1 cellular context compared by ENCODE assay signal in the genomic region with DNA sequence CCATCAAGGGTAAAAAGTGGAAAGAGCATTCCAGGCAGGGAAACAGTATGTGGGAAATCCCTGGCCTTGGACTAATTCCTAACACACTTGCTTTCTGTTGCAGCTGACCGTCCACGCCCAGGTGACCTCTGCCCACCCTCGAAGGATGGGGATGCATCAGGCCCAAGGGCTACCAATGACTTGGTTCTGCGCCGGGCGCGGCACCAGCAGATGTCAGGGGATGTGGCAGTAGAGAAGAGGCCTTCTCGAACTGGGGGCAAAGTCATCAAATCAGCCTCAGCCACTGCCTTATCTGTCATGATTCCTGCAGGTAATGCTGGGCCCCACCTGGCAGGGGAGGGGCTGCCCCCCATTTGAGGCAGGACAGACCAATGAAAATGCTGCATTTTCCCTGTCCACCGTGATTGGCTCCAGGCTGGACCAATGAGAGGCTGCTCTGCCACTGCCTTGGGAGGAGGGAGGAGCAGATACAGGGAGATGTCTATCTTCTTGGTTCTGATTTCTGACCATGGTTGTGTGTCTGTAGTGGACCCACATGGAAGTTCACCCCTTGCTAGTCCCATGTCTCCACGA.
TF ChIP-seq lines count a peak whose summit lies in the region.

No MANE protein-coding gene starts in this region.

TF ChIP-seq in K562, 482 proteins besides CTCF, POLR2A, EP300 and RAD21:
- TF ChIP-seq, protein P1, sequence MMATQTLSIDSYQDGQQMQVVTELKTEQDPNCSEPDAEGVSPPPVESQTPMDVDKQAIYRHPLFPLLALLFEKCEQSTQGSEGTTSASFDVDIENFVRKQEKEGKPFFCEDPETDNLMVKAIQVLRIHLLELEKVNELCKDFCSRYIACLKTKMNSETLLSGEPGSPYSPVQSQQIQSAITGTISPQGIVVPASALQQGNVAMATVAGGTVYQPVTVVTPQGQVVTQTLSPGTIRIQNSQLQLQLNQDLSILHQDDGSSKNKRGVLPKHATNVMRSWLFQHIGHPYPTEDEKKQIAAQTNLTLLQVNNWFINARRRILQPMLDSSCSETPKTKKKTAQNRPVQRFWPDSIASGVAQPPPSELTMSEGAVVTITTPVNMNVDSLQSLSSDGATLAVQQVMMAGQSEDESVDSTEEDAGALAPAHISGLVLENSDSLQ (IDR thresholded peaks at IDR 0.05), result peak; percentile 98
- TF ChIP-seq, protein P2, sequence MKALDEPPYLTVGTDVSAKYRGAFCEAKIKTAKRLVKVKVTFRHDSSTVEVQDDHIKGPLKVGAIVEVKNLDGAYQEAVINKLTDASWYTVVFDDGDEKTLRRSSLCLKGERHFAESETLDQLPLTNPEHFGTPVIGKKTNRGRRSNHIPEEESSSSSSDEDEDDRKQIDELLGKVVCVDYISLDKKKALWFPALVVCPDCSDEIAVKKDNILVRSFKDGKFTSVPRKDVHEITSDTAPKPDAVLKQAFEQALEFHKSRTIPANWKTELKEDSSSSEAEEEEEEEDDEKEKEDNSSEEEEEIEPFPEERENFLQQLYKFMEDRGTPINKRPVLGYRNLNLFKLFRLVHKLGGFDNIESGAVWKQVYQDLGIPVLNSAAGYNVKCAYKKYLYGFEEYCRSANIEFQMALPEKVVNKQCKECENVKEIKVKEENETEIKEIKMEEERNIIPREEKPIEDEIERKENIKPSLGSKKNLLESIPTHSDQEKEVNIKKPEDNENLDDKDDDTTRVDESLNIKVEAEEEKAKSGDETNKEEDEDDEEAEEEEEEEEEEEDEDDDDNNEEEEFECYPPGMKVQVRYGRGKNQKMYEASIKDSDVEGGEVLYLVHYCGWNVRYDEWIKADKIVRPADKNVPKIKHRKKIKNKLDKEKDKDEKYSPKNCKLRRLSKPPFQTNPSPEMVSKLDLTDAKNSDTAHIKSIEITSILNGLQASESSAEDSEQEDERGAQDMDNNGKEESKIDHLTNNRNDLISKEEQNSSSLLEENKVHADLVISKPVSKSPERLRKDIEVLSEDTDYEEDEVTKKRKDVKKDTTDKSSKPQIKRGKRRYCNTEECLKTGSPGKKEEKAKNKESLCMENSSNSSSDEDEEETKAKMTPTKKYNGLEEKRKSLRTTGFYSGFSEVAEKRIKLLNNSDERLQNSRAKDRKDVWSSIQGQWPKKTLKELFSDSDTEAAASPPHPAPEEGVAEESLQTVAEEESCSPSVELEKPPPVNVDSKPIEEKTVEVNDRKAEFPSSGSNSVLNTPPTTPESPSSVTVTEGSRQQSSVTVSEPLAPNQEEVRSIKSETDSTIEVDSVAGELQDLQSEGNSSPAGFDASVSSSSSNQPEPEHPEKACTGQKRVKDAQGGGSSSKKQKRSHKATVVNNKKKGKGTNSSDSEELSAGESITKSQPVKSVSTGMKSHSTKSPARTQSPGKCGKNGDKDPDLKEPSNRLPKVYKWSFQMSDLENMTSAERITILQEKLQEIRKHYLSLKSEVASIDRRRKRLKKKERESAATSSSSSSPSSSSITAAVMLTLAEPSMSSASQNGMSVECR (CRISPR knock-in tag; IDR thresholded peaks at IDR 0.05), result 0 out of 2 replicates have a peak, but pooled peaks have one; percentile 14
- TF ChIP-seq, protein P3, sequence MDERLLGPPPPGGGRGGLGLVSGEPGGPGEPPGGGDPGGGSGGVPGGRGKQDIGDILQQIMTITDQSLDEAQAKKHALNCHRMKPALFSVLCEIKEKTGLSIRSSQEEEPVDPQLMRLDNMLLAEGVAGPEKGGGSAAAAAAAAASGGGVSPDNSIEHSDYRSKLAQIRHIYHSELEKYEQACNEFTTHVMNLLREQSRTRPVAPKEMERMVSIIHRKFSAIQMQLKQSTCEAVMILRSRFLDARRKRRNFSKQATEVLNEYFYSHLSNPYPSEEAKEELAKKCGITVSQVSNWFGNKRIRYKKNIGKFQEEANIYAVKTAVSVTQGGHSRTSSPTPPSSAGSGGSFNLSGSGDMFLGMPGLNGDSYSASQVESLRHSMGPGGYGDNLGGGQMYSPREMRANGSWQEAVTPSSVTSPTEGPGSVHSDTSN (CRISPR knock-in tag; IDR thresholded peaks at IDR 0.05; ENCODE audit: low read depth), result peak; percentile 60
- TF ChIP-seq, protein P3 (tag; conservative IDR thresholded peaks at IDR 0.05; ENCODE audit: low read depth), result peak; percentile 76
- TF ChIP-seq NEUROD1 (IDR thresholded peaks at IDR 0.05; ENCODE audit: borderline replicate concordance, low read depth, low read length, partially characterized antibody) (peak; percentile 18), NCOA2 (IDR thresholded peaks at IDR 0.05; ENCODE audit: partially characterized antibody in 2 of 2) (no peak), ZNF780A (CRISPR knock-in tag; IDR thresholded peaks at IDR 0.05) (no peak), SP2 (IDR thresholded peaks at IDR 0.05; ENCODE audit: extremely low read depth, low read depth, low read length, poor library complexity, severe bottlenecking) (peak; percentile 54), NFYB (IDR thresholded peaks at IDR 0.05; ENCODE audit: extremely low read depth, insufficient read length) (peak; percentile 86), MBD2 (IDR thresholded peaks at IDR 0.05; ENCODE audit: borderline replicate concordance, low read depth) (0 out of 2 replicates have a peak, but pooled peaks have one; percentile 19), FOS (IDR thresholded peaks at IDR 0.05; ENCODE audit: extremely low read depth, insufficient read length) (peak; percentile 78), STAT5A (IDR thresholded peaks at IDR 0.05; ENCODE audit: borderline replicate concordance, low read length) (no peak), FUS (optimal IDR thresholded peaks at IDR 0.05; ENCODE audit: low read depth, low read length) (no peak), CHD2 (IDR thresholded peaks at IDR 0.05; ENCODE audit: low read depth, low read length) (peak; percentile 46; the same call in 1 of the 2 replicates), RBM25 (IDR thresholded peaks at IDR 0.05; ENCODE audit: low read depth, low read length, severe bottlenecking) (peak; percentile 72), GATA2 (CRISPR knock-in tag; IDR thresholded peaks at IDR 0.05) (peak; percentile 47; the same call in 1 of the 2 replicates), ASH1L (IDR thresholded peaks at IDR 0.05; ENCODE audit: borderline replicate concordance, low read depth, partially characterized antibody) (peak; percentile 59)
- TF ChIP-seq, protein P4, sequence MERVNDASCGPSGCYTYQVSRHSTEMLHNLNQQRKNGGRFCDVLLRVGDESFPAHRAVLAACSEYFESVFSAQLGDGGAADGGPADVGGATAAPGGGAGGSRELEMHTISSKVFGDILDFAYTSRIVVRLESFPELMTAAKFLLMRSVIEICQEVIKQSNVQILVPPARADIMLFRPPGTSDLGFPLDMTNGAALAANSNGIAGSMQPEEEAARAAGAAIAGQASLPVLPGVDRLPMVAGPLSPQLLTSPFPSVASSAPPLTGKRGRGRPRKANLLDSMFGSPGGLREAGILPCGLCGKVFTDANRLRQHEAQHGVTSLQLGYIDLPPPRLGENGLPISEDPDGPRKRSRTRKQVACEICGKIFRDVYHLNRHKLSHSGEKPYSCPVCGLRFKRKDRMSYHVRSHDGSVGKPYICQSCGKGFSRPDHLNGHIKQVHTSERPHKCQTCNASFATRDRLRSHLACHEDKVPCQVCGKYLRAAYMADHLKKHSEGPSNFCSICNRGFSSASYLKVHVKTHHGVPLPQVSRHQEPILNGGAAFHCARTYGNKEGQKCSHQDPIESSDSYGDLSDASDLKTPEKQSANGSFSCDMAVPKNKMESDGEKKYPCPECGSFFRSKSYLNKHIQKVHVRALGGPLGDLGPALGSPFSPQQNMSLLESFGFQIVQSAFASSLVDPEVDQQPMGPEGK (CRISPR knock-in tag; IDR thresholded peaks at IDR 0.05; ENCODE audit: borderline replicate concordance), result no peak
- TF ChIP-seq, protein P5, sequence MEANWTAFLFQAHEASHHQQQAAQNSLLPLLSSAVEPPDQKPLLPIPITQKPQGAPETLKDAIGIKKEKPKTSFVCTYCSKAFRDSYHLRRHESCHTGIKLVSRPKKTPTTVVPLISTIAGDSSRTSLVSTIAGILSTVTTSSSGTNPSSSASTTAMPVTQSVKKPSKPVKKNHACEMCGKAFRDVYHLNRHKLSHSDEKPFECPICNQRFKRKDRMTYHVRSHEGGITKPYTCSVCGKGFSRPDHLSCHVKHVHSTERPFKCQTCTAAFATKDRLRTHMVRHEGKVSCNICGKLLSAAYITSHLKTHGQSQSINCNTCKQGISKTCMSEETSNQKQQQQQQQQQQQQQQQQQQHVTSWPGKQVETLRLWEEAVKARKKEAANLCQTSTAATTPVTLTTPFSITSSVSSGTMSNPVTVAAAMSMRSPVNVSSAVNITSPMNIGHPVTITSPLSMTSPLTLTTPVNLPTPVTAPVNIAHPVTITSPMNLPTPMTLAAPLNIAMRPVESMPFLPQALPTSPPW (CRISPR knock-in tag; IDR thresholded peaks at IDR 0.05), result peak; percentile 28; the same call in 1 of the 2 replicates
